ENCODE assay signal across 7 cellular contexts in genomic region chr7:4214501-4215155, GRCh38.
"Had no signal": no experiment of that assay in that cellular context is flagged by ENCODE, and none has a peak within 500 bp of the region (broad histone marks: within the 10 kb centered on the region; RNA-seq: fewer than 3 reads in every experiment).

No MANE protein-coding gene starts in this region.

- H3K4me1 Mint-ChIP-seq: GM23338, H9, IgD-negative memory B cell had no signal

- H3K9me3 Mint-ChIP-seq: GM23338, H9 had no signal

- FAIRE-seq: H1, H54, HTR-8/SVneo had no signal

- H3K27ac Mint-ChIP-seq: GM23338, H9, IgD-negative memory B cell had no signal

- ATAC-seq: GM23338 had no signal

- H2AFZ ChIP-seq: GM23338 had no signal

- H3K4me3 Mint-ChIP-seq: GM23338, H9 had no signal

- H3K4me2 ChIP-seq: GM23338 had no signal

- DNase-seq: H9, HCEC 1CT had no signal

- H3K4me3 ChIP-seq: GM23338 had no signal
